8 cellular contexts compared by ENCODE assay signal in the genomic region with DNA sequence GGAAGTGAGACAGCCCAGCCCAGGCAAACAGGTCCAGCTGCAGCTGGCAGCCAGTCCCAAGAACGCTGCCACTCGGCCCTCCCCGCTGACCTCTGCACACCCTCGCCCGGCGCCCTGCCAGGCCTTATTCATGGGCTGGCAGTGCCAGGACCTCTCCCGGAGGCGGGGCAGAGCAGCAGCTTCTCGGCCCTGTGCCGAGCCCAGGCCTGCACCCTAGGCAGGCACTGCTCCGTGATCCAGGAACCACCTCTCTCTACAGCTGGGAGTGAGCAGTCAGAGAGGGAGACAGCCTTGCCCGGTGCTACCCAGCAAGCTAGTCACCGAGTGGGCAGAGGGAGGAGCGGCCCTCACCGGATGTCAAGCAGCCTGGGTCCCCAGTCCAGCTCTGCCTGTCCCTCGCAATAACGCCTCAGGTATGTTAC.
A peak's percentile ranks its signal among the peaks of the same experiment; 100 is the strongest.
DNase-seq lines count a peak whose midpoint lies in the region; ATAC-seq and TF ChIP-seq lines count a peak whose summit lies in the region.
"Had no signal": no experiment of that assay in that cellular context is flagged by ENCODE, and none has a peak within 500 bp of the region (broad histone marks: within the 10 kb centered on the region; RNA-seq: fewer than 3 reads in every experiment).

No MANE protein-coding gene starts in this region.

- H3K36me3 ChIP-seq in colonic mucosa (no peaks in the 10 kb centered on the region), upper lobe of right lung (no peaks in the 10 kb centered on the region)

- H3K9me3 ChIP-seq in colonic mucosa (no peaks in the 10 kb centered on the region), upper lobe of right lung (no peaks in the 10 kb centered on the region)

- H3K9ac ChIP-seq in colonic mucosa (ENCODE audit: low read depth in 2 of 2, low read length in 2 of 2) = peak overlapping the region; percentile 24 to 85

- no peak for TF ChIP-seq CTCF in colonic mucosa (IDR thresholded peaks at IDR 0.05)
- TF ChIP-seq CTCF in lower leg skin (IDR thresholded peaks at IDR 0.05) = no peak
- TF ChIP-seq CTCF in upper lobe of right lung (IDR thresholded peaks at IDR 0.05) = no peak

- H3K4me1 ChIP-seq in colonic mucosa = peaks cover 17% of the 10 kb centered on the region
- peaks cover 11% of the 10 kb centered on the region for H3K4me1 ChIP-seq in upper lobe of right lung

- no peak for TF ChIP-seq POLR2A in lower leg skin (IDR thresholded peaks at IDR 0.05)

- H3K4me3 ChIP-seq in colonic mucosa = no peak overlapping the region
- H3K4me3 ChIP-seq in lower leg skin (ENCODE audit: low read depth, poor library complexity, severe bottlenecking) = no peak overlapping the region
- H3K4me3 ChIP-seq in upper lobe of right lung = no peak overlapping the region

- peak; percentile 89 for ATAC-seq in upper lobe of right lung
- ATAC-seq in GM21786 (IDR thresholded peaks at IDR 0.05; ENCODE audit: unreplicated experiment) = no peak
- ATAC-seq in HG03342 (IDR thresholded peaks at IDR 0.05; ENCODE audit: unreplicated experiment) = no peak

- 5 to 22% methylated on average over 14 to 16 of the region's 17 CpGs for whole genome bisulfite sequencing in lower leg skin, 2 donors

- peak; percentile 83 for DNase-seq in NCI-H2029 (lab: John Stamatoyannopoulos, UW)
- DNase-seq in colonic mucosa = peak; percentile 96
- DNase-seq in lower leg skin (ENCODE audit: low spot score in 2 of 2) = peak; percentile 63 to 93
- DNase-seq in upper lobe of right lung = peak; percentile 96
- DNase-seq in RKO (ENCODE audit: low spot score) = no peak
- DNase-seq: stimulated activated CD4-positive, alpha-beta T cell treated with anti-CD3 and anti-CD28 coated beads, Interleukin-12 subunit alpha, Interleukin-12 subunit beta, amount 100 ng/mL, for 4 hours had no signal

- intact Hi-C loops in colonic mucosa (cut with DNase I) (loop anchor here (5.0 kb wide), 1 partner anchor 77 kb away; no protein-coding TSS in a partner anchor), lower leg skin (cut with DNase I; ENCODE audit: low total_unique reads) (no loop called here), upper lobe of right lung (cut with DNase I) (loop anchor here (10.0 kb wide), 1 partner anchor 134 kb away; no protein-coding TSS in a partner anchor)

- H3K27ac ChIP-seq in colonic mucosa (peak overlapping the region; percentile 1), upper lobe of right lung (no peak overlapping the region)

- H3K27me3 ChIP-seq in colonic mucosa (no peaks in the 10 kb centered on the region), upper lobe of right lung (no peaks in the 10 kb centered on the region)
